16 cellular contexts compared by ENCODE assay signal in genomic region chr5:94240616-94241287, GRCh38.
A peak's percentile ranks its signal among the peaks of the same experiment; 100 is the strongest.
DNase-seq lines count a peak whose midpoint lies in the region; ATAC-seq, FAIRE-seq and TF ChIP-seq lines count a peak whose summit lies in the region.
"Had no signal": no experiment of that assay in that cellular context is flagged by ENCODE, and none has a peak within 500 bp of the region (broad histone marks: within the 10 kb centered on the region; RNA-seq: fewer than 3 reads in every experiment).

No MANE protein-coding gene starts in this region.

- no peaks in the 10 kb centered on the region for H3K79me2 ChIP-seq in GM23248 (ENCODE audit: insufficient read depth)
- H3K79me2 ChIP-seq in hepatocyte = no peaks in the 10 kb centered on the region

- in situ Hi-C loops in GM23248 (cut with MboI) = no loop called here

- ATAC-seq in RWPE2 (ENCODE audit: low read depth) = no peak
- ATAC-seq: activated CD8-positive, alpha-beta memory T cell treated with anti-CD3 and anti-CD28 coated beads, Interleukin-2, amount 10 ng/mL, durations not matched to agents 7 days and 5 days; mucosa of descending colon; upper lobe of right lung had no signal

- peak overlapping the region; percentile 59 for H3K4me2 ChIP-seq in GM23248 (ENCODE audit: unreplicated experiment)
- H3K4me2 ChIP-seq in hepatocyte = no peak overlapping the region

- H3K27me3 Mint-ChIP-seq in chondrocyte (ENCODE audit: low read depth) = no peaks in the 10 kb centered on the region
- H3K27me3 Mint-ChIP-seq: activated CD8-positive, alpha-beta memory T cell treated with anti-CD3 and anti-CD28 coated beads, Interleukin-2, amount 10 ng/mL, durations not matched to agents 7 days and 5 days had no signal

- no peaks in the 10 kb centered on the region for H3K27me3 ChIP-seq in GM23248 (replicated peaks; ENCODE audit: insufficient read depth)
- H3K27me3 ChIP-seq in RWPE2 (ENCODE audit: insufficient read depth, poor library complexity, severe bottlenecking) = no peaks in the 10 kb centered on the region
- H3K27me3 ChIP-seq in hepatocyte = no peaks in the 10 kb centered on the region
- H3K27me3 ChIP-seq: upper lobe of right lung had no signal

- no peak overlapping the region for H3K4me3 Mint-ChIP-seq in chondrocyte (ENCODE audit: unreplicated experiment)
- H3K4me3 Mint-ChIP-seq: activated CD8-positive, alpha-beta memory T cell treated with anti-CD3 and anti-CD28 coated beads, Interleukin-2, amount 10 ng/mL, durations not matched to agents 7 days and 5 days; activated naive CD8-positive, alpha-beta T cell treated with anti-CD3 and anti-CD28 coated beads, Interleukin-2, amount 10 ng/mL, durations not matched to agents 7 days and 5 days had no signal

- H2AFZ ChIP-seq in GM23248 (no peak overlapping the region), hepatocyte (no peak overlapping the region)

- 3 to 6% methylated on average over 5 of the region's 5 CpGs for WGBS in GM23248 (ENCODE audit: low coverage in 1 of 2, low lambda C conversion rate in 2 of 2, missing lambda C conversion rate in 2 of 2), 2 experiments
- WGBS in hepatocyte (ENCODE audit: low lambda C conversion rate, missing lambda C conversion rate) = 74% methylated on average over 5 of the region's 5 CpGs

- peaks cover 4% of the 10 kb centered on the region for H3K36me3 Mint-ChIP-seq in chondrocyte (ENCODE audit: low read depth)
- H3K36me3 Mint-ChIP-seq: activated naive CD8-positive, alpha-beta T cell treated with anti-CD3 and anti-CD28 coated beads, Interleukin-2, amount 10 ng/mL, durations not matched to agents 7 days and 5 days had no signal

- no peaks in the 10 kb centered on the region for H3K9me2 ChIP-seq in GM23248 (ENCODE audit: insufficient read depth)
- no peaks in the 10 kb centered on the region for H3K9me2 ChIP-seq in hepatocyte (replicated peaks; ENCODE audit: insufficient read depth)

- H3K9ac ChIP-seq in GM23248 = 0 out of 2 replicates have a peak overlapping the region, but pooled peaks have one; percentile 4

- peak overlapping the region; percentile 20 for H3K4me3 ChIP-seq in GM23248
- H3K4me3 ChIP-seq in RWPE2 (ENCODE audit: severe bottlenecking) = no peak overlapping the region
- H3K4me3 ChIP-seq in hepatocyte = no peak overlapping the region
- H3K4me3 ChIP-seq: mucosa of descending colon, upper lobe of right lung had no signal

- DNase-seq in A172 (ENCODE audit: low spot score) = peak; percentile 27
- peak; percentile 63 for DNase-seq in GM23248
- DNase-seq in RWPE2 (ENCODE audit: low spot score) = no peak
- DNase-seq in hepatocyte (ENCODE audit: low spot score) = peak; percentile 4
- DNase-seq in central memory CD4-positive, alpha-beta T cell = no peak
- DNase-seq in D721Med (ENCODE audit: insufficient read length, low spot score) = no peak
- no peak for DNase-seq in chondrocyte (ENCODE audit: low spot score)
- no peak for DNase-seq in NCI-H2196 (lab: John Stamatoyannopoulos, UW; ENCODE audit: unreplicated experiment)
- DNase-seq: activated CD8-positive, alpha-beta memory T cell treated with anti-CD3 and anti-CD28 coated beads, Interleukin-2, amount 10 ng/mL, durations not matched to agents 7 days and 5 days; activated naive CD8-positive, alpha-beta T cell treated with anti-CD3 and anti-CD28 coated beads, Interleukin-2, amount 10 ng/mL, durations not matched to agents 7 days and 5 days; hippocampal formation; mucosa of descending colon; NCI-H2081; upper lobe of right lung had no signal

- no peak for FAIRE-seq in D721Med (lab: Jason Lieb, UNC)
- FAIRE-seq: RCC 7860 had no signal

- H3K9me3 Mint-ChIP-seq in chondrocyte (ENCODE audit: low read depth) = peaks cover 6% of the 10 kb centered on the region

- H3K4me1 Mint-ChIP-seq in chondrocyte (ENCODE audit: low read depth) = peaks cover 25% of the 10 kb centered on the region
- H3K4me1 Mint-ChIP-seq: activated naive CD8-positive, alpha-beta T cell treated with anti-CD3 and anti-CD28 coated beads, Interleukin-2, amount 10 ng/mL, durations not matched to agents 7 days and 5 days had no signal

- H3K27ac Mint-ChIP-seq in chondrocyte (ENCODE audit: unreplicated experiment) = no peak overlapping the region
- H3K27ac Mint-ChIP-seq: activated CD8-positive, alpha-beta memory T cell treated with anti-CD3 and anti-CD28 coated beads, Interleukin-2, amount 10 ng/mL, durations not matched to agents 7 days and 5 days; activated naive CD8-positive, alpha-beta T cell treated with anti-CD3 and anti-CD28 coated beads, Interleukin-2, amount 10 ng/mL, durations not matched to agents 7 days and 5 days had no signal

- H3K36me3 ChIP-seq in GM23248 (ENCODE audit: low read depth) = no peaks in the 10 kb centered on the region
- H3K36me3 ChIP-seq in RWPE2 (ENCODE audit: low read depth) = no peaks in the 10 kb centered on the region
- H3K36me3 ChIP-seq in hepatocyte (replicated peaks; ENCODE audit: insufficient read depth, low read depth) = no peaks in the 10 kb centered on the region
- H3K36me3 ChIP-seq: upper lobe of right lung had no signal

- TF ChIP-seq CTCF in RWPE2 (IDR thresholded peaks at IDR 0.05; ENCODE audit: poor library complexity, severe bottlenecking) = no peak
- no peak for TF ChIP-seq CTCF in hepatocyte (IDR thresholded peaks at IDR 0.05; ENCODE audit: poor library complexity)
- no peak for TF ChIP-seq CTCF in D721Med (IDR thresholded peaks at IDR 0.05; ENCODE audit: insufficient read depth, missing control alignments)
- no peak for TF ChIP-seq CTCF in chondrocyte (IDR thresholded peaks at IDR 0.05)

- peaks cover 64% of the 10 kb centered on the region for H3K4me1 ChIP-seq in GM23248 (ENCODE audit: insufficient read depth)
- H3K4me1 ChIP-seq in RWPE2 (ENCODE audit: insufficient read depth, poor library complexity, severe bottlenecking) = peaks cover 9% of the 10 kb centered on the region
- H3K4me1 ChIP-seq in hepatocyte (ENCODE audit: insufficient read depth) = peaks cover 3% of the 10 kb centered on the region
- H3K4me1 ChIP-seq: upper lobe of right lung had no signal

- H4K20me1 ChIP-seq in GM23248 (ENCODE audit: insufficient read depth) (no peaks in the 10 kb centered on the region), hepatocyte (ENCODE audit: insufficient read depth, poor library complexity, severe bottlenecking) (no peaks in the 10 kb centered on the region)

- H3F3A ChIP-seq in GM23248 (ENCODE audit: insufficient read depth) = peaks cover 45% of the 10 kb centered on the region

- H3K9me3 ChIP-seq in GM23248 (ENCODE audit: low read depth) = no peaks in the 10 kb centered on the region
- H3K9me3 ChIP-seq in RWPE2 (ENCODE audit: severe bottlenecking) = no peaks in the 10 kb centered on the region
- no peaks in the 10 kb centered on the region for H3K9me3 ChIP-seq in hepatocyte (ENCODE audit: low read depth)
- H3K9me3 ChIP-seq: mucosa of descending colon, upper lobe of right lung had no signal

- H3K27ac ChIP-seq in GM23248 = peak overlapping the region; percentile 59
- peak overlapping the region; percentile 42 for H3K27ac ChIP-seq in RWPE2 (ENCODE audit: poor library complexity, severe bottlenecking)
- peak overlapping the region; percentile 25 for H3K27ac ChIP-seq in hepatocyte
- H3K27ac ChIP-seq: C4-2B, upper lobe of right lung had no signal

Comparison
In these comparisons a context has a peak if more than half of its experiments do, and no peak if none do; other contexts are left out.
1. DNase-seq: peak in A172 (single experiment), GM23248 (single experiment) and hepatocyte (single experiment); none in RWPE2 (single experiment), central memory CD4-positive, alpha-beta T cell (single experiment), D721Med (single experiment), chondrocyte (single experiment) and NCI-H2196 (single experiment).
2. Peak in every context shown above with its lines, with median percentiles within 50 percentile points of each other: H3K27ac ChIP-seq.